1 cellular context compared by ENCODE assay signal in the genomic region with DNA sequence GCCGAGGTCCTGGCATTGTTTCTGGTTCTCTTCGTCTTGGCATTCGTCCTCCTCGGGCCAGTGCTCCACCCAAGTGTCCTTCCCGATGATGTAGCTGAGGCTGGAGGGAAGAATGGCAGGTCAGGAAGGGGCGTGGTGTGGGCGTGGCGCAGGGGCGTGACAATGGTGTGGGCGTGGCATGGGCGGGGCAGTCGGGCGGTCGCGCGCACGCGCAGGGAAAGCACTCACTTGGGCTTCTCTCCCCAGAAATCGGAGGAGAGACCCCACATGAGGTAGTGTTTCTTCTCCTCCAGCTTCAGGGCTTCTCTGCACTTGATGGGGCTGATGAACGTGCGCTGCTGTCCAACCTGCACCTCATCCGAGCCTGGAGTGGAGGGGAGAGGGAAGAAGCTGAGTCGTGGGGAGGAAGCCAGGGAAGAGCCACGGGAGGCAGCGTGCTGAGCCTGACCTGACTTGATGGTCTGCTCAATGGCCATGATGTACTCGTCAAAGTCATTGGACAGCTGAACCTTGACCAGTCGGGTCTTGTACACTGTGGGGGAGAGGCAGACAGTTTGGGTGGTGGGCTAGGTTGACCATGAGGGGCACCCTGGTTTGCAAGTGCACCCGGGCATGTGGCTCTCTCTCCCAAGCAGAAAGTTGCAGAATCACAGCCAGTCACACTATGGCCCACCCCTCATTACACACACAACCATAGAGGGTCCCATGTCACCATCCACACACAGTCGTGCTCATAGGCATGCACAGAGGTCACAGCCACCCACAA.
A peak's percentile ranks its signal among the peaks of the same experiment; 100 is the strongest.
TF ChIP-seq lines count a peak whose summit lies in the region.

No MANE protein-coding gene starts in this region.

TF ChIP-seq in K562, 482 proteins besides CTCF, POLR2A, EP300 and RAD21 (continued from another document and continues in another):
- TF ChIP-seq ZNF592 (IDR thresholded peaks at IDR 0.05) (peak; percentile 43; the same call in 1 of the 2 replicates), KDM4B (IDR thresholded peaks at IDR 0.05; ENCODE audit: borderline replicate concordance in 2 of 2, low read depth in 1 of 2) (0 out of 4 replicates have a peak, but pooled peaks of 1 of the 2 experiments have one; percentile 42), THRAP3 (IDR thresholded peaks at IDR 0.05; ENCODE audit: borderline replicate concordance) (no peak), MTA3 (IDR thresholded peaks at IDR 0.05; ENCODE audit: borderline replicate concordance) (no peak; the same call in 1 of the 2 replicates), ZNF436 (CRISPR knock-in tag; IDR thresholded peaks at IDR 0.05) (no peak), RNF2 (IDR thresholded peaks at IDR 0.05) (no peak), ZBTB2 (IDR thresholded peaks at IDR 0.05) (peak; percentile 96), POLR2G (IDR thresholded peaks at IDR 0.05; ENCODE audit: low read depth, low read length) (peak; percentile 50; the same call in 1 of the 2 replicates), NRF1 (conservative IDR thresholded peaks at IDR 0.05 in 1 of 2, IDR thresholded peaks at IDR 0.05 in 1 of 2) (peak; percentile 99), ARHGAP35 (IDR thresholded peaks at IDR 0.05; ENCODE audit: partially characterized antibody) (no peak), MEIS2 (IDR thresholded peaks at IDR 0.05; ENCODE audit: partially characterized antibody) (peak; percentile 91), ZNF584 (CRISPR knock-in tag; IDR thresholded peaks at IDR 0.05; ENCODE audit: low read depth) (no peak), ZNF263 (CRISPR knock-in tag; IDR thresholded peaks at IDR 0.05; ENCODE audit: borderline replicate concordance) (peak; percentile 95), FUS (optimal IDR thresholded peaks at IDR 0.05; ENCODE audit: low read depth, low read length) (no peak), TBP (optimal IDR thresholded peaks at IDR 0.05; ENCODE audit: low read depth, low read length) (peak; percentile 50), SNIP1 (IDR thresholded peaks at IDR 0.05; ENCODE audit: low read depth) (no peak), ZSCAN32 (CRISPR knock-in tag; IDR thresholded peaks at IDR 0.05) (no peak), SRF (CRISPR knock-in tag; IDR thresholded peaks at IDR 0.05) (0 out of 4 replicates have a peak, but pooled peaks of 1 of the 2 experiments have one; percentile 12), ZBTB5 (IDR thresholded peaks at IDR 0.05) (no peak), BRCA1 (IDR thresholded peaks at IDR 0.05) (no peak), BRCA1 (CRISPR knock-in tag; IDR thresholded peaks at IDR 0.05) (no peak), POLR3A (IDR thresholded peaks at IDR 0.05; ENCODE audit: borderline replicate concordance, extremely low read depth, insufficient read depth, insufficient read length) (no peak), NFIX (CRISPR knock-in tag; IDR thresholded peaks at IDR 0.05; ENCODE audit: low read depth) (no peak), TRIM28 (IDR thresholded peaks at IDR 0.05) (no peak), CREM (IDR thresholded peaks at IDR 0.05; ENCODE audit: low read depth) (peak; percentile 67), ZBTB17 (CRISPR knock-in tag; IDR thresholded peaks at IDR 0.05) (no peak), GATAD2A (IDR thresholded peaks at IDR 0.05) (no peak), HLTF (IDR thresholded peaks at IDR 0.05) (0 out of 2 replicates have a peak, but pooled peaks have one; percentile 35), ATF7 (IDR thresholded peaks at IDR 0.05) (peak; percentile 49), ZBTB7A (IDR thresholded peaks at IDR 0.05; ENCODE audit: borderline replicate concordance, control insufficient read depth, low read depth, low read length) (peak; percentile 29; the same call in 1 of the 2 replicates), SP1 (CRISPR knock-in tag; IDR thresholded peaks at IDR 0.05) (peak; percentile 99), PHB2 (IDR thresholded peaks at IDR 0.05; ENCODE audit: low read depth) (no peak), ETV5 (CRISPR knock-in tag; IDR thresholded peaks at IDR 0.05; ENCODE audit: low read depth) (no peak), ZNF3 (CRISPR knock-in tag; IDR thresholded peaks at IDR 0.05) (no peak), ZBTB8A (IDR thresholded peaks at IDR 0.05; ENCODE audit: partially characterized antibody) (no peak)
- TF ChIP-seq, protein P1, sequence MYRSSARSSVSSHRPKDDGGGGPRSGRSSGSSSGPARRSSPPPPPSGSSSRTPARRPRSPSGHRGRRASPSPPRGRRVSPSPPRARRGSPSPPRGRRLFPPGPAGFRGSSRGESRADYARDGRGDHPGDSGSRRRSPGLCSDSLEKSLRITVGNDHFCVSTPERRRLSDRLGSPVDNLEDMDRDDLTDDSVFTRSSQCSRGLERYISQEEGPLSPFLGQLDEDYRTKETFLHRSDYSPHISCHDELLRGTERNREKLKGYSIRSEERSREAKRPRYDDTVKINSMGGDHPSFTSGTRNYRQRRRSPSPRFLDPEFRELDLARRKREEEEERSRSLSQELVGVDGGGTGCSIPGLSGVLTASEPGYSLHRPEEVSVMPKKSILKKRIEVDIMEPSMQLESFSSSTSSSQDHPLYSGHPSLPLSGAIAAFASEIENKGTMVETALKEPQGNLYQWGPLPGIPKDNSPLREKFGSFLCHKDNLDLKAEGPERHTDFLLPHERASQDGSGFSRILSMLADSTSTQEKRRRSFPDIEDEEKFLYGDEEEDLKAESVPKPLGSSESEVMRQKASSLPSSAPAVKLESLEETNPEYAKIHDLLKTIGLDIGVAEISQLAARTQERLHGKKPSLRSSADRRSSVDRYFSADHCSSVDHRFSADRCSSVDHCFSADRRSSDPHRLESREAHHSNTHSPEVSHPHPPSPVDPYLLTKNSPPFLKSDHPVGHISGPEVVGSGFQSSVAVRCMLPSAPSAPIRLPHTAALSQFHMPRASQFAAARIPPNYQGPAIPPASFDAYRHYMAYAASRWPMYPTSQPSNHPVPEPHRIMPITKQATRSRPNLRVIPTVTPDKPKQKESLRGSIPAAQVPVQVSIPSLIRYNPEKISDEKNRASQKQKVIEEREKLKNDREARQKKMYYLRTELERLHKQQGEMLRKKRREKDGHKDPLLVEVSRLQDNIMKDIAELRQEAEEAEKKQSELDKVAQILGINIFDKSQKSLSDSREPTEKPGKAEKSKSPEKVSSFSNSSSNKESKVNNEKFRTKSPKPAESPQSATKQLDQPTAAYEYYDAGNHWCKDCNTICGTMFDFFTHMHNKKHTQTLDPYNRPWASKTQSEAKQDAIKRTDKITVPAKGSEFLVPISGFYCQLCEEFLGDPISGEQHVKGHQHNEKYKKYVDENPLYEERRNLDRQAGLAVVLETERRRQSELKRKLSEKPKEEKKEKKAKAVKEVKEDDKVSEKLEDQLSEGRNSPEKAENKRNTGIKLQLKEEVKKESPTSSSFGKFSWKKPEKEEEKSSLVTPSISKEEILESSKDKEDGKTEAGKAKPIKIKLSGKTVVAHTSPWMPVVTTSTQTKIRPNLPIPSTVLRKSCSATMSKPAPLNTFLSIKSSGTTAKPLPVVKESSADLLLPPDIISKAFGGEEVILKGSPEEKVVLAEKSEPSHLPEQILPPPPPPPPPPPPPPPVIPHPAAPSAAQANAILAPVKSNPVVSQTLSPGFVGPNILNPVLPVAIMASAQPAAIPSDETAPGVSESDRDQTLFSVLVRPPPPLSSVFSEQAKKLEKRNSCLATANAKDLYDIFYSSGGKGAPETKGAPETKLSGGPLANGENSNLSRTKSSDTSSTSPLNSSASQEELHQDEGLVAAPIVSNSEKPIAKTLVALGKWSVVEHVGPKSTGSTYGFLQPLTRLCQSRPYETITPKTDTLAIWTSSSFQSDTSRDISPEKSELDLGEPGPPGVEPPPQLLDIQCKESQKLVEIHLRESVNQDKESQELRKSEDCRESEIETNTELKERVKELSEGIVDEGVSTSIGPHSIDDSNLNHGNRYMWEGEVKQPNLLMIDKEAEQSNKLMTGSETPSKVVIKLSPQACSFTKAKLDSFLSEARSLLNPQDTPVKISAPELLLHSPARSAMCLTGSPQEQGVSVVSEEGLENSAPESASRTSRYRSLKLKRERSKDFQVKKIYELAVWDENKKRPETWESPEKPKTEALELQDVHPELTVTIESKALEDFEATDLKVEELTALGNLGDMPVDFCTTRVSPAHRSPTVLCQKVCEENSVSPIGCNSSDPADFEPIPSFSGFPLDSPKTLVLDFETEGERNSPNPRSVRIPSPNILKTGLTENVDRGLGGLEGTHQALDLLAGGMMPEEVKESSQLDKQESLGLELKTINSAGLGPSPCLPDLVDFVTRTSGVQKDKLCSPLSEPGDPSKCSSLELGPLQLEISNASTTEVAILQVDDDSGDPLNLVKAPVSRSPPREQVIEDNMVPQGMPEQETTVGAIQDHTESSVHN (IDR thresholded peaks at IDR 0.05; ENCODE audit: borderline replicate concordance in 1 of 2, low read depth in 1 of 2): no peak
- TF ChIP-seq, protein P2, sequence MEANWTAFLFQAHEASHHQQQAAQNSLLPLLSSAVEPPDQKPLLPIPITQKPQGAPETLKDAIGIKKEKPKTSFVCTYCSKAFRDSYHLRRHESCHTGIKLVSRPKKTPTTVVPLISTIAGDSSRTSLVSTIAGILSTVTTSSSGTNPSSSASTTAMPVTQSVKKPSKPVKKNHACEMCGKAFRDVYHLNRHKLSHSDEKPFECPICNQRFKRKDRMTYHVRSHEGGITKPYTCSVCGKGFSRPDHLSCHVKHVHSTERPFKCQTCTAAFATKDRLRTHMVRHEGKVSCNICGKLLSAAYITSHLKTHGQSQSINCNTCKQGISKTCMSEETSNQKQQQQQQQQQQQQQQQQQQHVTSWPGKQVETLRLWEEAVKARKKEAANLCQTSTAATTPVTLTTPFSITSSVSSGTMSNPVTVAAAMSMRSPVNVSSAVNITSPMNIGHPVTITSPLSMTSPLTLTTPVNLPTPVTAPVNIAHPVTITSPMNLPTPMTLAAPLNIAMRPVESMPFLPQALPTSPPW (CRISPR knock-in tag; IDR thresholded peaks at IDR 0.05): no peak
- TF ChIP-seq, protein P3, sequence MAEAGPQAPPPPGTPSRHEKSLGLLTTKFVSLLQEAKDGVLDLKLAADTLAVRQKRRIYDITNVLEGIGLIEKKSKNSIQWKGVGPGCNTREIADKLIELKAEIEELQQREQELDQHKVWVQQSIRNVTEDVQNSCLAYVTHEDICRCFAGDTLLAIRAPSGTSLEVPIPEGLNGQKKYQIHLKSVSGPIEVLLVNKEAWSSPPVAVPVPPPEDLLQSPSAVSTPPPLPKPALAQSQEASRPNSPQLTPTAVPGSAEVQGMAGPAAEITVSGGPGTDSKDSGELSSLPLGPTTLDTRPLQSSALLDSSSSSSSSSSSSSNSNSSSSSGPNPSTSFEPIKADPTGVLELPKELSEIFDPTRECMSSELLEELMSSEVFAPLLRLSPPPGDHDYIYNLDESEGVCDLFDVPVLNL (CRISPR knock-in tag; IDR thresholded peaks at IDR 0.05; ENCODE audit: low read depth): no peak
